33 cellular contexts compared by ENCODE assay signal in the genomic region with DNA sequence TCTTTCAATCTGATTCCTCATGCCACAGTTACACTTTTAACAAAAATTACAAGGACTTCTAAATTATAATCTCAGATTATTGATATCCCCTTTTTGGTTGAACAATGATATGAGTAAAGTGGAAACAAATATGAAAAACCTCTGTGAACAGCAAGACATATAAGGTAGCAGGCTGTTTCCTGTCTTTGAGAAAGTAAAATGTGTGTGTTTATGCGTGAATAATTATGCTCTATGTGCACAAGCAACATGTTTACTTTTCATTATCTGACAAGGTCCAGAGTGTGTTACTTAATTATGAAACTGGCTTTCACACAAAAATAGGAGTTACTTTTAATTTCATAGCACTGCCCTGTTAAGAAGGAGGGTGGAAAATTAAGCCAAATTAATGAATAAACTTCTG. TPM values are rescaled to one million over a fixed set of nuclear protein-coding genes. Genes with fewer than 3 reads are reported as not detected.
DNase-seq lines count a peak whose midpoint lies in the region; ATAC-seq and TF ChIP-seq lines count a peak whose summit lies in the region.
"Had no signal": no experiment of that assay in that cellular context is flagged by ENCODE, and none has a peak within 500 bp of the region (broad histone marks: within the 10 kb centered on the region; RNA-seq: fewer than 3 reads in every experiment).

No MANE protein-coding gene starts in this region.

- no peaks in the 10 kb centered on the region for H3K9me3 Mint-ChIP-seq in activated T-cell treated with anti-CD3 and anti-CD28 coated beads, Interleukin-2, amount 50 U/mL, for 24 hours
- H3K9me3 Mint-ChIP-seq: activated CD8-positive, alpha-beta T cell treated with anti-CD3 and anti-CD28 coated beads for 36 hours; activated naive CD4-positive, alpha-beta T cell treated with anti-CD3 and anti-CD28 coated beads, Interleukin-2, amount 50 U/mL, for 24 hours; activated T-helper 2 cell treated with anti-CD3 and anti-CD28 coated beads, Interferon-gamma antibody, Interleukin-2, Interleukin-4, amounts not matched to agents 10 μg/mL and 5 μg/mL and 100 μg/mL, durations not matched to agents 14 hours and 24 hours and 36 hours; stimulated activated effector memory CD8-positive, alpha-beta T cell treated with anti-CD3 and anti-CD28 coated beads, Interleukin-12 subunit alpha, Interleukin-12 subunit beta, amount 100 ng/mL, for 72 hours had no signal

- no peaks in the 10 kb centered on the region for H3K4me1 Mint-ChIP-seq in activated T-cell treated with anti-CD3 and anti-CD28 coated beads, Interleukin-2, amount 50 U/mL, for 24 hours (ENCODE audit: low read depth)
- H3K4me1 Mint-ChIP-seq: activated naive CD4-positive, alpha-beta T cell treated with anti-CD3 and anti-CD28 coated beads, Interleukin-2, amount 50 U/mL, for 24 hours had no signal

- DNase-seq in NCI-H1105 treated with DMSO at 0.1 percent for 48 hours (lab: John Stamatoyannopoulos, UW) (peak; percentile 2), NCI-H1105 (lab: John Stamatoyannopoulos, UW) (no peak), GM23248 (no peak), globus pallidus (ENCODE audit: low spot score) (no peak)
- no peak for DNase-seq in activated T-cell treated with anti-CD3 and anti-CD28 coated beads, Interleukin-2, amount 50 U/mL, for 24 hours
- DNase-seq: activated CD4-positive, CD25-positive, alpha-beta regulatory T cell treated with anti-CD3 and anti-CD28 coated beads, Interleukin-2, amount 50 U/mL, for 72 hours; activated CD8-positive, alpha-beta T cell treated with anti-CD3 and anti-CD28 coated beads for 36 hours; DMS79; dorsolateral prefrontal cortex; foreskin fibroblast; GDM1; head of caudate nucleus; left ventricle myocardium inferior; MV-4-11; NCI-H187 treated with DMSO at 0.1 percent for 48 hours; NCI-H2171 treated with DMSO at 0.1 percent for 48 hours; NCI-H526 treated with DMSO at 0.1 percent for 48 hours; Right ventricle myocardium superior; stimulated activated CD4-positive, alpha-beta T cell treated with anti-CD3 and anti-CD28 coated beads, Interleukin-15, amount 100 ng/mL, for 24 hours; trophoblast cell had no signal

- in situ Hi-C loops in GM23248 (cut with MboI), result no loop called here

- H3K27me3 ChIP-seq in SU-DHL-6 (ENCODE audit: low read length) (no peaks in the 10 kb centered on the region), GM23248 (replicated peaks; ENCODE audit: insufficient read depth) (no peaks in the 10 kb centered on the region)
- H3K27me3 ChIP-seq: dorsolateral prefrontal cortex, esophagus muscularis mucosa had no signal

- no peaks in the 10 kb centered on the region for H3K36me3 Mint-ChIP-seq in activated T-cell treated with anti-CD3 and anti-CD28 coated beads, Interleukin-2, amount 50 U/mL, for 24 hours (ENCODE audit: low read depth)
- H3K36me3 Mint-ChIP-seq: activated naive CD4-positive, alpha-beta T cell treated with anti-CD3 and anti-CD28 coated beads, Interleukin-2, amount 50 U/mL, for 24 hours; stimulated activated effector memory CD8-positive, alpha-beta T cell treated with anti-CD3 and anti-CD28 coated beads, Interleukin-12 subunit alpha, Interleukin-12 subunit beta, amount 100 ng/mL, for 72 hours had no signal

- H3K4me3 Mint-ChIP-seq in activated T-cell treated with anti-CD3 and anti-CD28 coated beads, Interleukin-2, amount 50 U/mL, for 24 hours, result no peak overlapping the region
- H3K4me3 Mint-ChIP-seq: activated CD8-positive, alpha-beta T cell treated with anti-CD3 and anti-CD28 coated beads for 36 hours; activated naive CD4-positive, alpha-beta T cell treated with anti-CD3 and anti-CD28 coated beads, Interleukin-2, amount 50 U/mL, for 24 hours; stimulated activated effector memory CD8-positive, alpha-beta T cell treated with anti-CD3 and anti-CD28 coated beads, Interleukin-12 subunit alpha, Interleukin-12 subunit beta, amount 100 ng/mL, for 72 hours had no signal

- H3K27ac ChIP-seq in SU-DHL-6 (ENCODE audit: low read depth, low read length) (peak overlapping the region; percentile 23; the same call in 1 of the 2 replicates), GM23248 (no peak overlapping the region)
- H3K27ac ChIP-seq: 22Rv1, C4-2B, dorsolateral prefrontal cortex, esophagus muscularis mucosa, KMS-11, left ventricle myocardium inferior had no signal

- ATAC-seq in GM19467 (IDR thresholded peaks at IDR 0.05; ENCODE audit: unreplicated experiment) (peak; percentile 52), HG03354 (IDR thresholded peaks at IDR 0.05; ENCODE audit: poor library complexity, severe bottlenecking, unreplicated experiment) (peak; percentile 67)
- ATAC-seq: activated CD8-positive, alpha-beta T cell treated with anti-CD3 and anti-CD28 coated beads for 36 hours; HCT116; Panc1; stimulated activated effector memory CD8-positive, alpha-beta T cell treated with anti-CD3 and anti-CD28 coated beads, Interleukin-12 subunit alpha, Interleukin-12 subunit beta, amount 100 ng/mL, for 72 hours had no signal

- H4K20me1 ChIP-seq in SU-DHL-6 (ENCODE audit: low read depth, low read length) (no peaks in the 10 kb centered on the region), GM23248 (ENCODE audit: insufficient read depth) (no peaks in the 10 kb centered on the region)

- H3K27me3 Mint-ChIP-seq in activated T-cell treated with anti-CD3 and anti-CD28 coated beads, Interleukin-2, amount 50 U/mL, for 24 hours, result no peaks in the 10 kb centered on the region
- H3K27me3 Mint-ChIP-seq: activated CD8-positive, alpha-beta T cell treated with anti-CD3 and anti-CD28 coated beads for 36 hours; activated naive CD4-positive, alpha-beta T cell treated with anti-CD3 and anti-CD28 coated beads, Interleukin-2, amount 50 U/mL, for 24 hours had no signal

- no peak overlapping the region for H3K4me3 ChIP-seq in SU-DHL-6 (ENCODE audit: insufficient read depth, low read length, poor library complexity, severe bottlenecking)
- H3K4me3 ChIP-seq in GM23248, result no peak overlapping the region
- H3K4me3 ChIP-seq: dorsolateral prefrontal cortex, esophagus muscularis mucosa, left ventricle myocardium inferior had no signal

- H3K27ac Mint-ChIP-seq in activated T-cell treated with anti-CD3 and anti-CD28 coated beads, Interleukin-2, amount 50 U/mL, for 24 hours, result no peak overlapping the region
- H3K27ac Mint-ChIP-seq: activated CD8-positive, alpha-beta T cell treated with anti-CD3 and anti-CD28 coated beads for 36 hours; activated naive CD4-positive, alpha-beta T cell treated with anti-CD3 and anti-CD28 coated beads, Interleukin-2, amount 50 U/mL, for 24 hours; activated T-helper 2 cell treated with anti-CD3 and anti-CD28 coated beads, Interferon-gamma antibody, Interleukin-2, Interleukin-4, amounts not matched to agents 10 μg/mL and 5 μg/mL and 100 μg/mL, durations not matched to agents 14 hours and 24 hours and 36 hours had no signal

- no peaks in the 10 kb centered on the region for H3K4me1 ChIP-seq in GM23248 (ENCODE audit: insufficient read depth)
- H3K4me1 ChIP-seq: left ventricle myocardium inferior had no signal

- TF ChIP-seq CTCF in SU-DHL-6 (IDR thresholded peaks at IDR 0.05; ENCODE audit: insufficient read depth, low read length, poor library complexity, severe bottlenecking), result no peak

- H3K9me3 ChIP-seq in SU-DHL-6 (ENCODE audit: insufficient read depth, low read length) (no peaks in the 10 kb centered on the region), GM23248 (ENCODE audit: low read depth) (no peaks in the 10 kb centered on the region)
- H3K9me3 ChIP-seq: esophagus muscularis mucosa, left ventricle myocardium inferior had no signal

- H2AFZ ChIP-seq in SU-DHL-6 (ENCODE audit: low read depth, low read length, severe bottlenecking) (no peak overlapping the region), GM23248 (no peak overlapping the region)

- H3K79me2 ChIP-seq in SU-DHL-6 (ENCODE audit: insufficient read depth, low read length), result no peaks in the 10 kb centered on the region
- no peaks in the 10 kb centered on the region for H3K79me2 ChIP-seq in GM23248 (ENCODE audit: insufficient read depth)

- 95 to 98% methylated on average over 1 of the region's 1 CpG for WGBS in GM23248 (ENCODE audit: low coverage in 1 of 2, low lambda C conversion rate in 2 of 2, missing lambda C conversion rate in 2 of 2), 2 experiments

- peak overlapping the region; percentile 18 for H3K4me2 ChIP-seq in SU-DHL-6 (ENCODE audit: low read depth, low read length, poor library complexity, severe bottlenecking)
- no peak overlapping the region for H3K4me2 ChIP-seq in GM23248 (ENCODE audit: unreplicated experiment)
- H3K4me2 ChIP-seq: KMS-11 had no signal

- H3F3A ChIP-seq in SU-DHL-6 (ENCODE audit: insufficient read depth) (no peaks in the 10 kb centered on the region), GM23248 (ENCODE audit: insufficient read depth) (no peaks in the 10 kb centered on the region)

- no peak overlapping the region for H3K9ac ChIP-seq in SU-DHL-6 (ENCODE audit: low read length)
- no peak overlapping the region for H3K9ac ChIP-seq in GM23248
- H3K9ac ChIP-seq: KMS-11 had no signal

- H3K36me3 ChIP-seq in SU-DHL-6 (ENCODE audit: low read length) (no peaks in the 10 kb centered on the region), GM23248 (ENCODE audit: low read depth) (no peaks in the 10 kb centered on the region)
- H3K36me3 ChIP-seq: esophagus muscularis mucosa, left ventricle myocardium inferior had no signal

- H3K9me2 ChIP-seq in SU-DHL-6 (replicated peaks; ENCODE audit: insufficient read depth, low read length) (no peaks in the 10 kb centered on the region), GM23248 (ENCODE audit: insufficient read depth) (no peaks in the 10 kb centered on the region)

RNA-seq across cellular contexts. Expression of gene DDIT4L, which starts 43.1 kb away (rescaled TPM):
- total RNA-seq in GM23248 (2014; rRNA removed; shearing (Covaris generic)), result 2.3 and 3.2 TPM in 2 replicates
- polyA plus RNA-seq in GM23248 (2016; fragmentation: Nextera tagmentation; extraction: Ambion mirVana), result 3.5 and 3.7 TPM in 2 replicates
- polyA plus RNA-seq: neural cell had no signal
